Comparison of ENCODE assay signal across 9 cellular contexts in the genomic region with DNA sequence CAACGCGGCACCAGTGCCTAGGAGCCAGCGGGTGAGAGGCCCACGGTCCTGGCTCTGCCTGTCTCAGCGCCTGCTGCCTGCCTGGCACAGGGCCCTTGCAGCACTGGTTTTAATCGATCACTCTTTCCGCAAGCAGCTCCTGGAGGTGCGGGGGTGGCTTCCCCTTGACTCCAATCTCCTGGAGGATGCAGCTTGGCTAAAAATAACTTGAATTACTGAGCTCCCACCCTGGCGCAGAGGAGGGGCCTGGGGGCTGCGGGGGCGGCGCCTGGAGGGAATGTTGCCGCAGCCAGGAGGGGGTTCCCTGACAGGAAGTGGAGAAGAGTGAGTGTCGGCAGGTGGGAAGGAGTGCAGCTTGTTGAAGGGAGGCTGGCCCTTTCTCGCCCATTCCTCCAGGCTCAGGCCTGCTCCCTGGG. TPM values are rescaled to one million over a fixed set of nuclear protein-coding genes. Genes with fewer than 3 reads are reported as not detected.
A peak's percentile ranks its signal among the peaks of the same experiment; 100 is the strongest.
DNase-seq lines count a peak whose midpoint lies in the region; ATAC-seq, FAIRE-seq and TF ChIP-seq lines count a peak whose summit lies in the region.
"Had no signal": no experiment of that assay in that cellular context is flagged by ENCODE, and none has a peak within 500 bp of the region (broad histone marks: within the 10 kb centered on the region; RNA-seq: fewer than 3 reads in every experiment).

No MANE protein-coding gene starts in this region.

- peaks cover 14 to 24% of the 10 kb centered on the region in 2 donors for H3K4me1 Mint-ChIP-seq in stimulated activated naive B cell treated with anti-CD40 and anti-IgM and Interleukin-4, amounts not matched to agents 10 μg/mL and 1 μg/mL and 100 μg/mL, for 72 hours

- no peak overlapping the region for H3K4me3 Mint-ChIP-seq in stimulated activated naive B cell treated with anti-CD40 and anti-IgM and Interleukin-4, amounts not matched to agents 10 μg/mL and 1 μg/mL and 100 μg/mL, for 72 hours

- H3K4me1 ChIP-seq in ACC112 (ENCODE audit: control insufficient read depth, insufficient read depth, low read length, unreplicated experiment) (peaks cover 14% of the 10 kb centered on the region), Loucy (ENCODE audit: insufficient read depth, low read length, poor library complexity, severe bottlenecking) (peaks cover 15% of the 10 kb centered on the region), liver (ENCODE audit: control insufficient read depth in 4 of 4, insufficient read depth in 4 of 4, low read length in 3 of 4) (peaks cover 0 to 18% (median 1%) of the 10 kb centered on the region in 4 donors)

- no peaks in the 10 kb centered on the region for H4K20me1 ChIP-seq in Loucy (ENCODE audit: insufficient read depth, low read length, poor library complexity, severe bottlenecking)

- no peaks in the 10 kb centered on the region for H3K9me3 Mint-ChIP-seq in stimulated activated naive B cell treated with anti-CD40 and anti-IgM and Interleukin-4, amounts not matched to agents 10 μg/mL and 1 μg/mL and 100 μg/mL, for 72 hours

- H2AFZ ChIP-seq in ACC112 (ENCODE audit: low read length, unreplicated experiment) (peak overlapping the region; percentile 39), Loucy (ENCODE audit: low read length) (no peak overlapping the region; the same call in 1 of the 2 replicates)

- H3K9ac ChIP-seq in Loucy (ENCODE audit: low read depth, low read length, poor library complexity, severe bottlenecking) (peak overlapping the region; percentile 47), liver (ENCODE audit: low read depth in 1 of 2, low read length in 2 of 2) (no peak overlapping the region)

- FAIRE-seq in bronchial epithelial cell (lab: Jason Lieb, UNC) (no peak), GM19239 (lab: Jason Lieb, UNC) (no peak)

- H3K27me3 ChIP-seq in ACC112 (ENCODE audit: insufficient read depth, low read length) (no peaks in the 10 kb centered on the region), Loucy (ENCODE audit: insufficient read depth, low read length, poor library complexity, severe bottlenecking) (no peaks in the 10 kb centered on the region), bronchial epithelial cell (ENCODE audit: control insufficient read depth, insufficient read depth, low read length) (no peaks in the 10 kb centered on the region), liver (ENCODE audit: control insufficient read depth in 4 of 4, insufficient read depth in 4 of 4, low read length in 3 of 4) (no peaks in the 10 kb centered on the region)

- ATAC-seq in GM21367 (IDR thresholded peaks at IDR 0.05; ENCODE audit: unreplicated experiment) (no peak), GM19455 (IDR thresholded peaks at IDR 0.05; ENCODE audit: unreplicated experiment) (no peak)
- ATAC-seq in stimulated activated naive B cell treated with anti-CD40 and anti-IgM and Interleukin-4, amounts not matched to agents 10 μg/mL and 1 μg/mL and 100 μg/mL, for 72 hours (replicated peaks) = no peak

- no peaks in the 10 kb centered on the region for H3K9me3 ChIP-seq in Loucy (ENCODE audit: insufficient read depth, low read depth, low read length)
- H3K9me3 ChIP-seq in liver (ENCODE audit: control insufficient read depth in 4 of 4, low read length in 3 of 4) = no peaks in the 10 kb centered on the region

- H3K27me3 Mint-ChIP-seq in stimulated activated naive B cell treated with anti-CD40 and anti-IgM and Interleukin-4, amounts not matched to agents 10 μg/mL and 1 μg/mL and 100 μg/mL, for 72 hours = peaks cover 5 to 19% of the 10 kb centered on the region in 2 donors

- H3K36me3 ChIP-seq in ACC112 (ENCODE audit: insufficient read depth, low read length) = no peaks in the 10 kb centered on the region
- H3K36me3 ChIP-seq in Loucy (ENCODE audit: insufficient read depth, low read length) = no peaks in the 10 kb centered on the region
- H3K36me3 ChIP-seq in bronchial epithelial cell (ENCODE audit: control insufficient read depth, insufficient read depth, low read length) = no peaks in the 10 kb centered on the region
- H3K36me3 ChIP-seq in liver (ENCODE audit: control insufficient read depth in 4 of 4, insufficient read depth in 3 of 4, low read depth in 1 of 4, low read length in 3 of 4) = no peaks in the 10 kb centered on the region

- H3K27ac Mint-ChIP-seq in stimulated activated naive B cell treated with anti-CD40 and anti-IgM and Interleukin-4, amounts not matched to agents 10 μg/mL and 1 μg/mL and 100 μg/mL, for 72 hours = no peak overlapping the region

- H3K27ac ChIP-seq in ACC112 (ENCODE audit: low read depth, low read length) (no peak overlapping the region), liver (ENCODE audit: low read depth in 1 of 2, low read length in 2 of 2) (no peak overlapping the region)

- H3K4me3 ChIP-seq in ACC112 (ENCODE audit: low read depth, low read length) (no peak overlapping the region), Loucy (ENCODE audit: low read length, poor library complexity, severe bottlenecking) (no peak overlapping the region), bronchial epithelial cell (ENCODE audit: low read depth, low read length) (no peak overlapping the region), liver (ENCODE audit: low read depth in 1 of 3, low read length in 3 of 3) (no peak overlapping the region)

- DNase-seq in bronchial epithelial cell (ENCODE audit: low read depth) (peak; percentile 72), GM19239 (ENCODE audit: insufficient read length, low spot score) (no peak)
- no peak for DNase-seq in stimulated activated naive B cell treated with anti-CD40 and anti-IgM and Interleukin-4, amounts not matched to agents 10 μg/mL and 1 μg/mL and 100 μg/mL, for 72 hours
- DNase-seq: activated CD8-positive, alpha-beta memory T cell treated with anti-CD3 and anti-CD28 coated beads, Interleukin-2, amount 50 U/mL, for 4 hours had no signal

- H3K9me2 ChIP-seq in Loucy (replicated peaks; ENCODE audit: low read depth, low read length) = no peaks in the 10 kb centered on the region

- H3K4me2 ChIP-seq in Loucy (ENCODE audit: low read depth, low read length, poor library complexity, severe bottlenecking) = no peak overlapping the region

- no peaks in the 10 kb centered on the region for H3K79me2 ChIP-seq in ACC112 (ENCODE audit: control insufficient read depth, insufficient read depth, low read length, unreplicated experiment)
- H3K79me2 ChIP-seq in Loucy (ENCODE audit: insufficient read depth, low read length) = no peaks in the 10 kb centered on the region

- H3K36me3 Mint-ChIP-seq in stimulated activated naive B cell treated with anti-CD40 and anti-IgM and Interleukin-4, amounts not matched to agents 10 μg/mL and 1 μg/mL and 100 μg/mL, for 72 hours = no peaks in the 10 kb centered on the region

- H3F3A ChIP-seq in Loucy (ENCODE audit: low read depth) = no peaks in the 10 kb centered on the region

- TF ChIP-seq RAD21 in liver (IDR thresholded peaks at IDR 0.05) = peak in 1 of 2 donors; percentile 56

- TF ChIP-seq CTCF in Loucy (conservative IDR thresholded peaks at IDR 0.05; ENCODE audit: low read length) (no peak), bronchial epithelial cell (IDR thresholded peaks at IDR 0.05; ENCODE audit: insufficient read depth, low read length, severe bottlenecking) (no peak), liver (IDR thresholded peaks at IDR 0.05; ENCODE audit: low read depth, low read length, missing input control) (no peak)

- 21% methylated on average over 15 of the region's 15 CpGs for WGBS in liver

TF ChIP-seq in liver, 16 proteins besides CTCF, POLR2A, EP300 and RAD21:
- TF ChIP-seq, protein P1, sequence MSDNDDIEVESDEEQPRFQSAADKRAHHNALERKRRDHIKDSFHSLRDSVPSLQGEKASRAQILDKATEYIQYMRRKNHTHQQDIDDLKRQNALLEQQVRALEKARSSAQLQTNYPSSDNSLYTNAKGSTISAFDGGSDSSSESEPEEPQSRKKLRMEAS (IDR thresholded peaks at IDR 0.05) = no peak
- TF ChIP-seq GABPA (IDR thresholded peaks at IDR 0.05 in 1 of 2, conservative IDR thresholded peaks at IDR 0.05 in 1 of 2) (no peak), EGR1 (IDR thresholded peaks at IDR 0.05; ENCODE audit: low read depth in 2 of 2) (peak; percentile 72 to 86)

RNA-seq across cellular contexts. Expression of gene RPL29, which starts 9.9 kb away (rescaled TPM):
- total RNA-seq in bronchial epithelial cell (1,196 and 1,940 TPM in 2 replicates), liver (100 to 1,000 TPM; 292 to 358 TPM)
- 100 to 1,000 TPM; 418 to 789 TPM for polyA plus RNA-seq in liver

RNA-seq across cellular contexts. Expression of gene ACY1, which starts 22.2 kb away (rescaled TPM):
- total RNA-seq in bronchial epithelial cell (69.2 and 81.3 TPM in 2 replicates), liver (100 to 1,000 TPM in 1 of 2 donors, 10 to 100 TPM in 1; 69.5 to 241 TPM)
- polyA plus RNA-seq in liver = 100 to 1,000 TPM; 234 to 274 TPM

RNA-seq across cellular contexts. Expression of gene ABHD14A, which starts 30.7 kb away (rescaled TPM):
- 0.79 and 2.3 TPM in 2 replicates for total RNA-seq in bronchial epithelial cell
- 10 to 100 TPM in 1 of 2 donors, 1 to 10 TPM in 1; 8.2 to 10.5 TPM for total RNA-seq in liver
- polyA plus RNA-seq in liver = 10 to 100 TPM; 16.3 to 19.9 TPM

RNA-seq across cellular contexts. Expression of gene ABHD14B, which starts 31.7 kb away (rescaled TPM):
- total RNA-seq in bronchial epithelial cell = 17.7 and 18.4 TPM in 2 replicates
- 10 to 100 TPM; 24.3 to 43.3 TPM for total RNA-seq in liver
- polyA plus RNA-seq in liver = 100 to 1,000 TPM in 1 of 2 donors, 10 to 100 TPM in 1; 90.6 to 127 TPM

RNA-seq across cellular contexts. Expression of gene PCBP4, which starts 38.3 kb away (rescaled TPM):
- total RNA-seq in bronchial epithelial cell = 15.3 and 25.0 TPM in 2 replicates
- 1 to 10 TPM; 4.0 to 4.9 TPM for total RNA-seq in liver
- 1 to 10 TPM; 2.7 to 7.9 TPM for polyA plus RNA-seq in liver
